ENCODE assay signal across 8 cellular contexts in the genomic region with DNA sequence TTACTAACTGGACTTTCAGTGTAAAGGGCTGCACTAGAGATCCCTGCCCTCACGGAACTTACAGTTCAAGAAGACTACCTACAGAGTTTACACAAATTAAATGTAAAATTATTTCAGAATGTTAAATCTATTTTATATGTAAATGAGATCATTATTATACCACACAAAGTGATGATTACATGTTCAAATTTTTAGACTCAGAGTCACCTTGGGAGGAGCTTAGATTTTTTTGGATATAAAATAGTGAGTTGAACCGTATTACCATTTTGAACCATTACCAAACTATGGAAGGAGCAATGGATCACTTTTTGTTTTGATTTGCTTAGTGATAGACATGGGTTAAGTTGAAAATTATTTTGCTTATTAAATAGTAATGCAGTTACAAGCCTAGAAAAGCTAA. TPM values are rescaled to one million over a fixed set of nuclear protein-coding genes. Genes with fewer than 3 reads are reported as not detected.
DNase-seq lines count a peak whose midpoint lies in the region; ATAC-seq, FAIRE-seq and TF ChIP-seq lines count a peak whose summit lies in the region.

No MANE protein-coding gene starts in this region.

- H3K4me1 Mint-ChIP-seq in HFFc6 (ENCODE audit: low read depth) (peaks cover 33% of the 10 kb centered on the region), brain (peaks cover 38% of the 10 kb centered on the region)

- intact Hi-C loops in A673 (cut with micrococcal nuclease; ENCODE audit: unreplicated experiment): no loop called here
- intact Hi-C loops in pancreas (cut with DNase I): no loop called here

- H3K79me2 ChIP-seq in mesendoderm (ENCODE audit: control insufficient read depth, insufficient read depth, low read length): peaks cover 56% of the 10 kb centered on the region

- peaks cover 4% of the 10 kb centered on the region for H3K4me1 ChIP-seq in A673 (ENCODE audit: insufficient read depth, low read length, poor library complexity, severe bottlenecking)
- H3K4me1 ChIP-seq in mesendoderm (ENCODE audit: control insufficient read depth, low read depth, low read length): no peaks in the 10 kb centered on the region
- peaks cover 0 to 21% (median 11%) of the 10 kb centered on the region in 3 donors for H3K4me1 ChIP-seq in pancreas

- no peak overlapping the region for H2BK5ac ChIP-seq in mesendoderm (ENCODE audit: low read length)

- FAIRE-seq in pancreas (lab: Jason Lieb, UNC): no peak

- WGBS in mesendoderm (ENCODE audit: extremely low coverage, insufficient coverage, low lambda C conversion rate): no CpG with 5 or more reads among the region's 2 CpGs
- 56 to 67% methylated on average over 2 of the region's 2 CpGs for WGBS in pancreas, 2 donors

- H3K27me3 ChIP-seq in A673 (replicated peaks; ENCODE audit: insufficient read depth, low read depth, low read length, poor library complexity) (no peaks in the 10 kb centered on the region), mesendoderm (ENCODE audit: insufficient read depth, low read length, poor library complexity) (no peaks in the 10 kb centered on the region), pancreas (no peaks in the 10 kb centered on the region)

- BruUV-seq in A673 (replicated peaks; lab: Mats Ljungman, UMichigan): TSS peak; percentile 62

- H3K4me3 Mint-ChIP-seq in HFFc6 (peak overlapping the region; percentile 97), brain (peak overlapping the region; percentile 91 to 95 (median 94))

- TF ChIP-seq CTCF in A673 (conservative IDR thresholded peaks at IDR 0.05; ENCODE audit: low read depth, low read length) (no peak), HFFc6 (IDR thresholded peaks at IDR 0.05) (no peak), brain (conservative IDR thresholded peaks at IDR 0.05) (no peak), pancreas (IDR thresholded peaks at IDR 0.05) (no peak), GM20000 (IDR thresholded peaks at IDR 0.05; ENCODE audit: extremely low read depth, missing control alignments) (no peak)

- H4K5ac ChIP-seq in mesendoderm (ENCODE audit: low read length): no peak overlapping the region

- no peak overlapping the region for H3K56ac ChIP-seq in mesendoderm (ENCODE audit: low read length)

- no peak overlapping the region for H3K23ac ChIP-seq in mesendoderm (ENCODE audit: low read length)

- peak overlapping the region; percentile 96 for H3K9ac ChIP-seq in mesendoderm (ENCODE audit: low read length)

- no peak overlapping the region for H2BK15ac ChIP-seq in mesendoderm (replicated peaks; ENCODE audit: low read depth)

- peak overlapping the region; percentile 97; the same call in 1 of the 2 replicates for H3K27ac Mint-ChIP-seq in HFFc6
- H3K27ac Mint-ChIP-seq in brain: peak overlapping the region in 1 of 5 experiments; percentile 75

- no peak for ATAC-seq in HG02981 (IDR thresholded peaks at IDR 0.05; ENCODE audit: unreplicated experiment)
- ATAC-seq in pancreas: no peak
- ATAC-seq in HG02840 (IDR thresholded peaks at IDR 0.05; ENCODE audit: low FRiP score, unreplicated experiment): no peak

- H3K36me3 Mint-ChIP-seq in HFFc6 (ENCODE audit: low read depth) (peaks cover 38% of the 10 kb centered on the region), brain (peaks cover 27% of the 10 kb centered on the region)

- no peaks in the 10 kb centered on the region for H3K79me1 ChIP-seq in mesendoderm (ENCODE audit: low read length)

- no peak overlapping the region for H2BK120ac ChIP-seq in mesendoderm (ENCODE audit: low read depth, low read length)

- H3K27ac ChIP-seq in A673 (ENCODE audit: low read depth, low read length, poor library complexity, severe bottlenecking): peak overlapping the region; percentile 32
- H3K27ac ChIP-seq in mesendoderm (ENCODE audit: low read depth, low read length): no peak overlapping the region
- H3K27ac ChIP-seq in pancreas: peak overlapping the region in 2 of 4 donors; percentile 6 to 92

- H4K8ac ChIP-seq in mesendoderm (ENCODE audit: low read depth, low read length): no peak overlapping the region

- no peak overlapping the region for H2AK5ac ChIP-seq in mesendoderm (ENCODE audit: low read length)

- H3K9me3 Mint-ChIP-seq in HFFc6: peaks cover 4% of the 10 kb centered on the region; the same call in 1 of the 2 replicates
- no peaks in the 10 kb centered on the region for H3K9me3 Mint-ChIP-seq in brain

- no peaks in the 10 kb centered on the region for H3K9me3 ChIP-seq in A673 (ENCODE audit: low read depth, low read length, poor library complexity, severe bottlenecking)
- no peaks in the 10 kb centered on the region for H3K9me3 ChIP-seq in pancreas

- DNase-seq in A673 (ENCODE audit: low spot score) (no peak), HFFc6 (no peak), mesendoderm (no peak), pancreas (no peak), GM20000 (ENCODE audit: low spot score) (no peak)

- H3K36me3 ChIP-seq in A673 (ENCODE audit: insufficient read depth, low read length, poor library complexity, severe bottlenecking) (peaks cover 6% of the 10 kb centered on the region), mesendoderm (ENCODE audit: control insufficient read depth, insufficient read depth, low read length) (no peaks in the 10 kb centered on the region), pancreas (no peaks in the 10 kb centered on the region)

- H3K27me3 Mint-ChIP-seq in HFFc6 (ENCODE audit: insufficient read depth) (no peaks in the 10 kb centered on the region; the same call in 1 of the 2 replicates), brain (peaks cover 6% of the 10 kb centered on the region)

- no peak overlapping the region for H3K18ac ChIP-seq in mesendoderm (ENCODE audit: low read length)

- CTCF ChIA-PET in A673 (lab: Charles Lee): no interaction called here

- POLR2A ChIA-PET in A673 (lab: Charles Lee; ENCODE audit: low non-redundant PET): interaction anchor here (0.5 kb wide), 1 partner anchor 21 kb away, joined by 3 read pairs; no protein-coding TSS in a partner anchor

- H3K4me3 ChIP-seq in A673 (ENCODE audit: low read depth, low read length, poor library complexity, severe bottlenecking): peak overlapping the region; percentile 93
- peak overlapping the region; percentile 20 for H3K4me3 ChIP-seq in mesendoderm (ENCODE audit: low read length)
- peak overlapping the region in 2 of 4 donors; percentile 74 to 80 for H3K4me3 ChIP-seq in pancreas

- peak overlapping the region; percentile 40 for H3K4me2 ChIP-seq in mesendoderm (ENCODE audit: low read length)

- no peak overlapping the region for H3K4ac ChIP-seq in mesendoderm (ENCODE audit: low read depth, low read length)

RNA-seq across cellular contexts. Expression of gene IPO7, which starts 1.6 kb away (rescaled TPM):
- total RNA-seq in A673 (2021): 141 and 174 TPM in 2 replicates
- 100 to 1,000 TPM; 134 to 172 (median 154) TPM for total RNA-seq in HFFc6 (2021; fragmentation: NEBNext Ultra II Directional; extraction: Animal tissue kit (Norgen Biotek cat#: 25700))
- 28.0 TPM for polyA plus RNA-seq in brain (ENCODE audit: insufficient read depth, low read depth, low replicate concordance)
- polyA plus RNA-seq in mesendoderm (2013, experiment 1 of 2): 140 TPM
- polyA plus RNA-seq in mesendoderm (2013, experiment 2 of 2): 137 TPM
- total RNA-seq in pancreas: 10 to 100 TPM; 30.2 to 64.1 (median 56.1) TPM
- polyA plus RNA-seq in pancreas: 10 to 100 TPM; 12.7 to 17.4 TPM
